Comparison of ENCODE assay signal across 1 cellular context in genomic region chr2:9630750-9631483, GRCh38.
TF ChIP-seq lines count a peak whose summit lies in the region.

Gene YWHAQ, minus strand, starts transcription at chr2:9630997. Its CDS starts 545 bp downstream, at chr2:9630452.

TF ChIP-seq in HepG2, 621 proteins besides CTCF, POLR2A, EP300 and RAD21 (continued from another document and continues in another):
- TF ChIP-seq RNF219 (CRISPR knock-in tag; IDR thresholded peaks at IDR 0.05) (peak; percentile 93; the same call in 1 of the 2 replicates), ZNF230 (CRISPR knock-in tag; IDR thresholded peaks at IDR 0.05) (peak; percentile 83), TRIM24 (CRISPR knock-in tag; IDR thresholded peaks at IDR 0.05) (no peak), ZNF777 (CRISPR knock-in tag; IDR thresholded peaks at IDR 0.05) (no peak), JARID2 (CRISPR knock-in tag; IDR thresholded peaks at IDR 0.05; ENCODE audit: insufficient replicate concordance) (peak; percentile 17), HHEX (CRISPR knock-in tag; IDR thresholded peaks at IDR 0.05) (no peak), CEBPB (IDR thresholded peaks at IDR 0.05; ENCODE audit: borderline replicate concordance, low read depth, low read length) (no peak), ZNF232 (CRISPR knock-in tag; IDR thresholded peaks at IDR 0.05; ENCODE audit: borderline replicate concordance) (peak; percentile 87; the same call in 1 of the 2 replicates), ZZZ3 (CRISPR knock-in tag; IDR thresholded peaks at IDR 0.05; ENCODE audit: borderline replicate concordance) (peak; percentile 72; the same call in 1 of the 2 replicates), CREBL2 (CRISPR knock-in tag; IDR thresholded peaks at IDR 0.05; ENCODE audit: borderline replicate concordance) (peak; percentile 46; the same call in 1 of the 2 replicates), MBNL3 (CRISPR knock-in tag; conservative IDR thresholded peaks at IDR 0.05) (no peak), ZNF619 (CRISPR knock-in tag; IDR thresholded peaks at IDR 0.05) (0 out of 2 replicates have a peak, but pooled peaks have one; percentile 80), FOXK2 (IDR thresholded peaks at IDR 0.05) (no peak), KMT2A (CRISPR knock-in tag; IDR thresholded peaks at IDR 0.05) (peak; percentile 32), ZNF367 (CRISPR knock-in tag; IDR thresholded peaks at IDR 0.05; ENCODE audit: borderline replicate concordance) (0 out of 2 replicates have a peak, but pooled peaks have one; percentile 54), PHF5A (CRISPR knock-in tag; IDR thresholded peaks at IDR 0.05; ENCODE audit: low read depth, unreplicated experiment) (peak; percentile 65), ZNF557 (CRISPR knock-in tag; IDR thresholded peaks at IDR 0.05) (peak; percentile 36; the same call in 1 of the 2 replicates), CENPT (CRISPR knock-in tag; IDR thresholded peaks at IDR 0.05; ENCODE audit: low read depth) (no peak), HNRNPUL1 (IDR thresholded peaks at IDR 0.05; ENCODE audit: low read depth, low read length) (no peak), GPN1 (CRISPR knock-in tag; IDR thresholded peaks at IDR 0.05; ENCODE audit: borderline replicate concordance) (peak; percentile 91; the same call in 1 of the 2 replicates), NFKB2 (CRISPR knock-in tag; IDR thresholded peaks at IDR 0.05; ENCODE audit: borderline replicate concordance) (no peak), ZNF512 (CRISPR knock-in tag; IDR thresholded peaks at IDR 0.05) (no peak), RELA (CRISPR knock-in tag; IDR thresholded peaks at IDR 0.05) (0 out of 2 replicates have a peak, but pooled peaks have one; percentile 71), MTA1 (CRISPR knock-in tag; IDR thresholded peaks at IDR 0.05; ENCODE audit: borderline replicate concordance) (0 out of 2 replicates have a peak, but pooled peaks have one; percentile 17), HOXA5 (CRISPR knock-in tag; IDR thresholded peaks at IDR 0.05) (peak; percentile 79), CREM (IDR thresholded peaks at IDR 0.05) (peak; percentile 97), CREM (CRISPR knock-in tag; IDR thresholded peaks at IDR 0.05) (no peak; the same call in 1 of the 2 replicates), UBTF (CRISPR knock-in tag; IDR thresholded peaks at IDR 0.05) (peak; percentile 85), BCL6 (CRISPR knock-in tag; IDR thresholded peaks at IDR 0.05) (peak; percentile 66), ZNF709 (CRISPR knock-in tag; IDR thresholded peaks at IDR 0.05) (peak; percentile 72), TARDBP (CRISPR knock-in tag; IDR thresholded peaks at IDR 0.05) (peak; percentile 84; the same call in 1 of the 2 replicates), PPARG (CRISPR knock-in tag; conservative IDR thresholded peaks at IDR 0.05) (peak; percentile 35; the same call in 1 of the 2 replicates), GATAD2A (CRISPR knock-in tag; IDR thresholded peaks at IDR 0.05) (peak; percentile 18; the same call in 1 of the 2 replicates), SKIL (CRISPR knock-in tag; IDR thresholded peaks at IDR 0.05; ENCODE audit: borderline replicate concordance) (no peak), GZF1 (CRISPR knock-in tag; IDR thresholded peaks at IDR 0.05) (peak; percentile 75; the same call in 1 of the 2 replicates), STAT6 (CRISPR knock-in tag; IDR thresholded peaks at IDR 0.05; ENCODE audit: borderline replicate concordance) (0 out of 2 replicates have a peak, but pooled peaks have one; percentile 71), ZNF691 (CRISPR knock-in tag; IDR thresholded peaks at IDR 0.05; ENCODE audit: borderline replicate concordance, low read depth) (no peak; the same call in 1 of the 2 replicates), ZNF512B (CRISPR knock-in tag; IDR thresholded peaks at IDR 0.05; ENCODE audit: borderline replicate concordance) (no peak; the same call in 1 of the 2 replicates), PBX2 (CRISPR knock-in tag; IDR thresholded peaks at IDR 0.05) (0 out of 2 replicates have a peak, but pooled peaks have one; percentile 27), YEATS4 (CRISPR knock-in tag; IDR thresholded peaks at IDR 0.05; ENCODE audit: borderline replicate concordance) (peak; percentile 76), ZNF574 (CRISPR knock-in tag; IDR thresholded peaks at IDR 0.05) (no peak; the same call in 1 of the 2 replicates), AGO1 (IDR thresholded peaks at IDR 0.05; ENCODE audit: low read depth, low read length, poor library complexity, severe bottlenecking) (no peak), ZNF556 (CRISPR knock-in tag; IDR thresholded peaks at IDR 0.05; ENCODE audit: borderline replicate concordance) (0 out of 2 replicates have a peak, but pooled peaks have one; percentile 65)
